15 cellular contexts compared by ENCODE assay signal in genomic region chr5:35313296-35313695, GRCh38.
DNase-seq lines count a peak whose midpoint lies in the region; TF ChIP-seq lines count a peak whose summit lies in the region.
"Had no signal": no experiment of that assay in that cellular context is flagged by ENCODE, and none has a peak within 500 bp of the region (broad histone marks: within the 10 kb centered on the region; RNA-seq: fewer than 3 reads in every experiment).

No MANE protein-coding gene starts in this region.

- H3K36me3 ChIP-seq in smooth muscle cell (ENCODE audit: low read depth) = no peaks in the 10 kb centered on the region
- H3K36me3 ChIP-seq: HAP-1 had no signal

- no peak overlapping the region for H3K4me3 Mint-ChIP-seq in T-helper 2 cell treated with Interferon-gamma antibody and Interleukin-4, amounts not matched to agents 5 μg/mL and 100 μg/mL, for 36 hours
- H3K4me3 Mint-ChIP-seq in activated CD4-positive, alpha-beta T cell treated with anti-CD3 and anti-CD28 coated beads, Interleukin-2, amount 10 ng/mL, durations not matched to agents 24 days and 14 days = no peak overlapping the region
- H3K4me3 Mint-ChIP-seq: central memory CD8-positive, alpha-beta T cell; stimulated activated memory B cell treated with anti-CD40 and anti-IgM and Interleukin-4, amounts not matched to agents 10 μg/mL and 1 μg/mL and 100 μg/mL, for 72 hours had no signal

- intact Hi-C loops in activated CD4-positive, alpha-beta T cell treated with anti-CD3 and anti-CD28 coated beads, Interleukin-2, amount 10 ng/mL, durations not matched to agents 24 days and 14 days (cut with micrococcal nuclease) = no loop called here

- peak overlapping the region; percentile 67 for H3K4me2 ChIP-seq in smooth muscle cell

- no peak overlapping the region for H3K27ac ChIP-seq in epithelial cell of prostate
- H3K27ac ChIP-seq in smooth muscle cell (ENCODE audit: low read depth) = peak overlapping the region; percentile 70

- no peak overlapping the region for H3K4me3 ChIP-seq in smooth muscle cell
- H3K4me3 ChIP-seq: HAP-1 had no signal

- H3K27me3 ChIP-seq in smooth muscle cell (ENCODE audit: low read depth) = no peaks in the 10 kb centered on the region

- H3K4me1 ChIP-seq in smooth muscle cell (ENCODE audit: low read depth) = peaks cover 9% of the 10 kb centered on the region
- H3K4me1 ChIP-seq: HAP-1 had no signal

- no peak overlapping the region for H2AFZ ChIP-seq in smooth muscle cell (ENCODE audit: low read depth)

- 0% methylated on average over 2 of the region's 2 CpGs for WGBS in smooth muscle cell (ENCODE audit: low lambda C conversion rate)

- no peak for TF ChIP-seq CTCF in smooth muscle cell (IDR thresholded peaks at IDR 0.05; ENCODE audit: borderline replicate concordance, insufficient read depth, poor library complexity, severe bottlenecking)
- TF ChIP-seq CTCF in GM10266 (IDR thresholded peaks at IDR 0.05; ENCODE audit: control insufficient read depth, insufficient read depth, low read depth, missing control alignments) = no peak

- H3K9me3 ChIP-seq in smooth muscle cell (replicated peaks; ENCODE audit: low read depth) = no peaks in the 10 kb centered on the region
- H3K9me3 ChIP-seq: HAP-1 had no signal

- no peaks in the 10 kb centered on the region for H3K79me2 ChIP-seq in smooth muscle cell (ENCODE audit: low read depth)

- H3K9me3 Mint-ChIP-seq in T-helper 2 cell treated with Interferon-gamma antibody and Interleukin-4, amounts not matched to agents 5 μg/mL and 100 μg/mL, for 36 hours = no peaks in the 10 kb centered on the region
- no peaks in the 10 kb centered on the region for H3K9me3 Mint-ChIP-seq in activated CD4-positive, alpha-beta T cell treated with anti-CD3 and anti-CD28 coated beads, Interleukin-2, amount 10 ng/mL, durations not matched to agents 24 days and 14 days
- H3K9me3 Mint-ChIP-seq: central memory CD8-positive, alpha-beta T cell; stimulated activated memory B cell treated with anti-CD40 and anti-IgM and Interleukin-4, amounts not matched to agents 10 μg/mL and 1 μg/mL and 100 μg/mL, for 72 hours had no signal

- H3K27me3 Mint-ChIP-seq in T-helper 2 cell treated with Interferon-gamma antibody and Interleukin-4, amounts not matched to agents 5 μg/mL and 100 μg/mL, for 36 hours (ENCODE audit: low read depth) = peaks cover 3% of the 10 kb centered on the region
- H3K27me3 Mint-ChIP-seq in activated CD4-positive, alpha-beta T cell treated with anti-CD3 and anti-CD28 coated beads, Interleukin-2, amount 10 ng/mL, durations not matched to agents 24 days and 14 days = no peaks in the 10 kb centered on the region
- H3K27me3 Mint-ChIP-seq: stimulated activated memory B cell treated with anti-CD40 and anti-IgM and Interleukin-4, amounts not matched to agents 10 μg/mL and 1 μg/mL and 100 μg/mL, for 72 hours had no signal

- DNase-seq in HPDE6-E6E7 (ENCODE audit: extremely low spot score) = peak; percentile 14
- DNase-seq in RPMI7951 (ENCODE audit: low read depth) = peak; percentile 74
- DNase-seq in epithelial cell of prostate (ENCODE audit: low read depth, low spot score) = peak; percentile 37
- no peak for DNase-seq in smooth muscle cell (lab: John Stamatoyannopoulos, UW; ENCODE audit: unreplicated experiment)
- DNase-seq in HK-2 (ENCODE audit: unreplicated experiment) = no peak
- no peak for DNase-seq in GM10266 (ENCODE audit: extremely low spot score)
- no peak for DNase-seq in T-helper 2 cell treated with Interferon-gamma antibody and Interleukin-4, amounts not matched to agents 5 μg/mL and 100 μg/mL, for 36 hours (ENCODE audit: low spot score)
- DNase-seq in activated CD4-positive, alpha-beta T cell treated with anti-CD3 and anti-CD28 coated beads, Interleukin-2, amount 10 ng/mL, durations not matched to agents 24 days and 14 days = no peak
- DNase-seq: activated CD4-positive, alpha-beta T cell treated with anti-CD3 and anti-CD28 coated beads for 48 hours; Calu3; NCI-H510A had no signal

- H3K9ac ChIP-seq in smooth muscle cell (ENCODE audit: low read depth) = no peak overlapping the region

- H4K20me1 ChIP-seq in smooth muscle cell (ENCODE audit: low read depth) = no peaks in the 10 kb centered on the region

- no peak overlapping the region for H3K27ac Mint-ChIP-seq in T-helper 2 cell treated with Interferon-gamma antibody and Interleukin-4, amounts not matched to agents 5 μg/mL and 100 μg/mL, for 36 hours
- no peak overlapping the region for H3K27ac Mint-ChIP-seq in activated CD4-positive, alpha-beta T cell treated with anti-CD3 and anti-CD28 coated beads, Interleukin-2, amount 10 ng/mL, durations not matched to agents 24 days and 14 days
- H3K27ac Mint-ChIP-seq: activated T-helper 2 cell treated with anti-CD3 and anti-CD28 coated beads, Interferon-gamma antibody, Interleukin-2, Interleukin-4, amounts not matched to agents 10 μg/mL and 5 μg/mL and 100 μg/mL, durations not matched to agents 14 hours and 24 hours and 36 hours; stimulated activated memory B cell treated with anti-CD40 and anti-IgM and Interleukin-4, amounts not matched to agents 10 μg/mL and 1 μg/mL and 100 μg/mL, for 72 hours had no signal

- no peaks in the 10 kb centered on the region for H3K36me3 Mint-ChIP-seq in T-helper 2 cell treated with Interferon-gamma antibody and Interleukin-4, amounts not matched to agents 5 μg/mL and 100 μg/mL, for 36 hours (ENCODE audit: low read depth)
- no peaks in the 10 kb centered on the region for H3K36me3 Mint-ChIP-seq in activated CD4-positive, alpha-beta T cell treated with anti-CD3 and anti-CD28 coated beads, Interleukin-2, amount 10 ng/mL, durations not matched to agents 24 days and 14 days (ENCODE audit: low read depth)
- H3K36me3 Mint-ChIP-seq: stimulated activated memory B cell treated with anti-CD40 and anti-IgM and Interleukin-4, amounts not matched to agents 10 μg/mL and 1 μg/mL and 100 μg/mL, for 72 hours had no signal

- no peaks in the 10 kb centered on the region for H3K4me1 Mint-ChIP-seq in T-helper 2 cell treated with Interferon-gamma antibody and Interleukin-4, amounts not matched to agents 5 μg/mL and 100 μg/mL, for 36 hours (ENCODE audit: low read depth)
- no peaks in the 10 kb centered on the region for H3K4me1 Mint-ChIP-seq in activated CD4-positive, alpha-beta T cell treated with anti-CD3 and anti-CD28 coated beads, Interleukin-2, amount 10 ng/mL, durations not matched to agents 24 days and 14 days
- H3K4me1 Mint-ChIP-seq: central memory CD8-positive, alpha-beta T cell; stimulated activated memory B cell treated with anti-CD40 and anti-IgM and Interleukin-4, amounts not matched to agents 10 μg/mL and 1 μg/mL and 100 μg/mL, for 72 hours had no signal

- H3F3A ChIP-seq in smooth muscle cell (ENCODE audit: low read depth) = peaks cover 12% of the 10 kb centered on the region

Comparison
In these comparisons a context has a peak if more than half of its experiments do, and no peak if none do; other contexts are left out.
1. DNase-seq: peak in HPDE6-E6E7 (single experiment), RPMI7951 (single experiment) and epithelial cell of prostate (single experiment); none in smooth muscle cell (single experiment), HK-2 (single experiment), GM10266 (single experiment), T-helper 2 cell treated with Interferon-gamma antibody and Interleukin-4, amounts not matched to agents 5 μg/mL and 100 μg/mL, for 36 hours (single experiment) and activated CD4-positive, alpha-beta T cell treated with anti-CD3 and anti-CD28 coated beads, Interleukin-2, amount 10 ng/mL, durations not matched to agents 24 days and 14 days (single experiment).